9 cellular contexts compared by ENCODE assay signal in genomic region chr20:25120920-25121319, GRCh38. TPM values are rescaled to one million over a fixed set of nuclear protein-coding genes. Genes with fewer than 3 reads are reported as not detected.
"Had no signal": no experiment of that assay in that cellular context is flagged by ENCODE, and none has a peak within 500 bp of the region (broad histone marks: within the 10 kb centered on the region; RNA-seq: fewer than 3 reads in every experiment).

No MANE protein-coding gene starts in this region.

- ATAC-seq: GM12878 had no signal

- DNase-seq: GDM1, GF-D8 had no signal

- H3K4me3 ChIP-seq: GM12878 had no signal

- FAIRE-seq: G401.6, GM12878, GM12891, GM12892, GM18507, GM19239 had no signal

RNA-seq across cellular contexts. Expression of gene VSX1, which starts 39.0 kb away (rescaled TPM):
- total RNA-seq: G401, GM12878 had no signal
